ENCODE assay signal across 18 cellular contexts in the genomic region with DNA sequence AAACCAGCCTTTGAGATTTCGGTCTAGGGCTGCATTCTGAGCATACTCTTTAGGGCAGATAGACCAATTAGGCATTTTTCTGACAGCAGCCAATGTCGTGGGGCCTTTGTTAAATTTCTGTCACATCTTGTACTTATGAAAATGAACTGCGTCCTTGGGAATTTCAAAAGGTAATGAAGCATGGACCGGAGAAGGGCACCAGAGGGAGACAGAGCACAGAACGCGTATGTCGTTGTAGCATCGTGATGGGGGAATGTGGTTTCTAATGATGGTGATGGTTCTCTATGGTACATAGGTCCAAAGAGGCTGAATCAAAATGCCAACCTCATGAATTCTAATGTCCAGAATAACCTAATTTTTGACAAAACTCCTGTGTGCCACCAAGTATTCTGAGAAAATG.
DNase-seq lines count a peak whose midpoint lies in the region; ATAC-seq, FAIRE-seq and TF ChIP-seq lines count a peak whose summit lies in the region.
"Had no signal": no experiment of that assay in that cellular context is flagged by ENCODE, and none has a peak within 500 bp of the region (broad histone marks: within the 10 kb centered on the region; RNA-seq: fewer than 3 reads in every experiment).

No MANE protein-coding gene starts in this region.

- no peak overlapping the region for H3K14ac ChIP-seq in H1 (ENCODE audit: insufficient read length)

- no peak overlapping the region for H2BK120ac ChIP-seq in H1 (replicated peaks; ENCODE audit: low read depth, low read length)

- H3K27ac ChIP-seq in 22Rv1 (no peak overlapping the region), H1 (ENCODE audit: low read depth, low read length) (no peak overlapping the region)
- H3K27ac ChIP-seq: adrenal gland, BLaER1, prostate gland, uterus had no signal

- no peak overlapping the region for H4K5ac ChIP-seq in H1 (ENCODE audit: insufficient read length, low read depth, low read length)

- CTCF ChIA-PET in H1 (lab: Charles Lee; ENCODE audit: partially characterized antibody), result interaction anchor here (0.6 to 2.3 kb wide), 21 partner anchors 10 to 685 kb away, joined by 3 to 9 read pairs (median 3); no protein-coding TSS in a partner anchor

- H3K4me2 ChIP-seq in H1 (ENCODE audit: insufficient read depth in 1 of 2, low read depth in 2 of 2, low read length in 2 of 2), result no peak overlapping the region
- H3K4me2 ChIP-seq: BLaER1 had no signal

- H3K9ac ChIP-seq in H1 (replicated peaks in 1 of 4; ENCODE audit: extremely low read depth in 1 of 4, low read depth in 3 of 4, low read length in 3 of 4), result no peak overlapping the region
- H3K9ac ChIP-seq: BLaER1 had no signal

- no peaks in the 10 kb centered on the region for H4K20me1 ChIP-seq in H1 (replicated peaks in 1 of 2; ENCODE audit: control insufficient read depth in 1 of 2, insufficient read depth in 2 of 2, low read length in 2 of 2)
- H4K20me1 ChIP-seq: BLaER1 had no signal

- no peak overlapping the region for H2AFZ ChIP-seq in H1 (ENCODE audit: low read length)

- no peak for ATAC-seq in GM18511 (IDR thresholded peaks at IDR 0.05; ENCODE audit: unreplicated experiment)

- POLR2A ChIA-PET in H1 (lab: Charles Lee; ENCODE audit: partially characterized antibody), result no interaction called here

- H3K9me3 ChIP-seq in H1 (ENCODE audit: insufficient read depth in 2 of 2, low read depth in 1 of 2, low read length in 1 of 2), result no peaks in the 10 kb centered on the region; a peak in 1 of 4 replicates
- H3K9me3 ChIP-seq: adrenal gland, BLaER1, prostate gland, uterus had no signal

- TF ChIP-seq EP300 in H1 (IDR thresholded peaks at IDR 0.05; ENCODE audit: borderline replicate concordance in 1 of 2, low read depth in 2 of 2, low read length in 2 of 2), result no peak

- no peak overlapping the region for H2BK5ac ChIP-seq in H1 (ENCODE audit: low read depth, low read length)

- no peak overlapping the region for H2BK12ac ChIP-seq in H1 (ENCODE audit: low read depth, low read length)

- TF ChIP-seq RAD21 in H1 (IDR thresholded peaks at IDR 0.05 in 1 of 2, conservative IDR thresholded peaks at IDR 0.05 in 1 of 2; ENCODE audit: low read depth in 2 of 2, low read length in 2 of 2), result peak; percentile 60 to 70

- H3K4me3 ChIP-seq in H1 (ENCODE audit: extremely low read depth in 1 of 4, insufficient read depth in 2 of 4, low read depth in 3 of 4, low read length in 4 of 4), result no peak overlapping the region
- H3K4me3 ChIP-seq: adrenal gland, BLaER1, prostate gland, uterus had no signal

- H3K79me1 ChIP-seq in H1 (ENCODE audit: low read depth, low read length), result no peaks in the 10 kb centered on the region

- no peaks in the 10 kb centered on the region for H3K27me3 ChIP-seq in H1 (replicated peaks in 1 of 4; ENCODE audit: control insufficient read depth in 3 of 4, extremely low read depth in 1 of 4, insufficient read depth in 3 of 4, low read length in 3 of 4)
- H3K27me3 ChIP-seq: adrenal gland, BLaER1, uterus had no signal

- H3K23ac ChIP-seq in H1 (ENCODE audit: insufficient read length), result no peak overlapping the region

- no peak for FAIRE-seq in D721Med (lab: Jason Lieb, UNC)
- no peak for FAIRE-seq in H1 (lab: Jason Lieb, UNC)
- FAIRE-seq: G401.6 had no signal

- TF ChIP-seq CTCF in 22Rv1 (IDR thresholded peaks at IDR 0.05) (peak; percentile 25; the same call in 1 of the 2 replicates), D721Med (IDR thresholded peaks at IDR 0.05; ENCODE audit: insufficient read depth, missing control alignments) (peak; percentile 28), H1 (IDR thresholded peaks at IDR 0.05; ENCODE audit: control extremely low read depth in 1 of 3, insufficient read depth in 1 of 3, low read depth in 1 of 3, low read length in 3 of 3) (peak; percentile 34 to 59 (median 54); a peak in 3 of 4 replicates)

- no peak overlapping the region for H4K8ac ChIP-seq in H1 (ENCODE audit: extremely low read depth, insufficient read depth, low read length)

- no peak for TF ChIP-seq POLR2A in H1 (IDR thresholded peaks at IDR 0.05; ENCODE audit: control extremely low read depth in 1 of 2, low read depth in 2 of 2, low read length in 2 of 2)

- no peaks in the 10 kb centered on the region for H3K23me2 ChIP-seq in H1 (ENCODE audit: low read depth, low read length)

- no peak overlapping the region for H2BK20ac ChIP-seq in H1 (ENCODE audit: low read length)

- H3K4ac ChIP-seq in H1 (replicated peaks; ENCODE audit: insufficient read length, low read depth, low read length), result no peak overlapping the region

- no peak overlapping the region for H3K56ac ChIP-seq in H1 (replicated peaks; ENCODE audit: insufficient read length, low read depth, low read length)

- no peaks in the 10 kb centered on the region for H3K36me3 ChIP-seq in H1 (ENCODE audit: control insufficient read depth in 2 of 4, insufficient read depth in 4 of 4, low read length in 3 of 4)
- H3K36me3 ChIP-seq: adrenal gland, BLaER1, prostate gland, uterus had no signal

- H3K18ac ChIP-seq in H1 (ENCODE audit: extremely low read depth, low read length), result no peak overlapping the region

- DNase-seq in D721Med (ENCODE audit: insufficient read length, low spot score), result no peak
- peak; percentile 23 for DNase-seq in NCI-H524 treated with DMSO at 0.1 percent for 48 hours (lab: John Stamatoyannopoulos, UW)
- no peak for DNase-seq in H1 (ENCODE audit: low read depth in 1 of 2, low spot score in 2 of 2)
- no peak for DNase-seq in mesenteric fat pad (ENCODE audit: low spot score)
- DNase-seq in NCI-H2081 treated with DMSO at 0.1 percent for 48 hours (lab: John Stamatoyannopoulos, UW), result no peak
- no peak for DNase-seq in activated CD8-positive, alpha-beta memory T cell treated with anti-CD3 and anti-CD28 coated beads, Interleukin-2, amount 50 U/mL, for 4 hours
- DNase-seq: activated CD4-positive, alpha-beta T cell treated with anti-CD3 and anti-CD28 coated beads for 1 hour; activated T-cell treated with anti-CD3 and anti-CD28 coated beads for 4 hours; adrenal gland; foreskin fibroblast; immature natural killer cell; NCI-H1436; uterus had no signal

- H4K91ac ChIP-seq in H1 (replicated peaks; ENCODE audit: insufficient read length, low read length), result no peak overlapping the region

- H3K79me2 ChIP-seq in H1 (ENCODE audit: control insufficient read depth in 1 of 2, insufficient read depth in 2 of 2, low read length in 2 of 2), result no peaks in the 10 kb centered on the region

- H2BK15ac ChIP-seq in H1 (ENCODE audit: low read length), result no peak overlapping the region

- H2AK5ac ChIP-seq in H1 (ENCODE audit: low read depth, low read length), result no peak overlapping the region

- H3K4me1 ChIP-seq in H1 (replicated peaks in 1 of 4; ENCODE audit: control insufficient read depth in 3 of 4, insufficient read depth in 4 of 4, low read length in 3 of 4), result no peaks in the 10 kb centered on the region
- H3K4me1 ChIP-seq: adrenal gland, BLaER1, prostate gland, uterus had no signal

- 93% methylated on average over 8 of the region's 8 CpGs; no CpG with 5 or more reads in 1 of the 2 experiments for WGBS in H1 (ENCODE audit: extremely low coverage in 1 of 2, insufficient coverage in 1 of 2, insufficient read length in 1 of 2, insufficient replicate concordance in 2 of 2, low coverage in 1 of 2, low lambda C conversion rate in 2 of 2, missing lambda C conversion rate in 1 of 2), 2 experiments

TF ChIP-seq in H1, 55 proteins besides CTCF, POLR2A, EP300 and RAD21:
- TF ChIP-seq KDM4A (IDR thresholded peaks at IDR 0.05; ENCODE audit: low read depth, low read length, severe bottlenecking) (no peak), TEAD4 (IDR thresholded peaks at IDR 0.05; ENCODE audit: low read depth, low read length) (0 out of 2 replicates have a peak, but pooled peaks have one; percentile 26)
